Comparison of ENCODE assay signal across 28 cellular contexts in genomic region chr13:39408512-39408911, GRCh38.
"Had no signal": no experiment of that assay in that cellular context is flagged by ENCODE, and none has a peak within 500 bp of the region (broad histone marks: within the 10 kb centered on the region; RNA-seq: fewer than 3 reads in every experiment).

No MANE protein-coding gene starts in this region.

- H3K9me3 ChIP-seq: colonic mucosa, gastrocnemius medialis had no signal

- H3K4me1 Mint-ChIP-seq: activated B cell treated with CpG ODN at 0.5 μM for 24 hours; activated T-helper 17 cell treated with anti-CD3 and anti-CD28 coated beads, Interleukin-2, amount 50 U/mL, for 72 hours; T-helper 17 cell had no signal

- ATAC-seq: activated CD4-positive, CD25-positive, alpha-beta regulatory T cell treated with anti-CD3 and anti-CD28 coated beads, Interleukin-2, amount 50 U/mL, for 24 hours; activated CD8-positive, alpha-beta T cell treated with anti-CD3 and anti-CD28 coated beads for 36 hours; activated T-cell treated with anti-CD3 and anti-CD28 coated beads, Interleukin-2, amount 50 U/mL, for 4 hours; activated T-helper 17 cell treated with anti-CD3 and anti-CD28 coated beads, Interleukin-2, amount 50 U/mL, for 72 hours; esophagus mucosa; foreskin keratinocyte; gastrocnemius medialis; T-helper 17 cell had no signal

- H3K4me1 ChIP-seq: colonic mucosa, foreskin keratinocyte had no signal

- DNase-seq: activated B cell treated with CpG ODN at 0.5 μM for 24 hours; activated CD4-positive, alpha-beta T cell treated with anti-CD3 and anti-CD28 coated beads for 48 hours; activated CD4-positive, alpha-beta T cell treated with anti-CD3 and anti-CD28 coated beads, Interleukin-2, amount 50 U/mL, for 1 hour; activated CD4-positive, alpha-beta T cell treated with anti-CD3 and anti-CD28 coated beads, Interleukin-2, amount 50 U/mL, for 48 hours; activated CD8-positive, alpha-beta memory T cell treated with anti-CD3 and anti-CD28 coated beads for 24 hours; activated CD8-positive, alpha-beta T cell treated with anti-CD3 and anti-CD28 coated beads for 36 hours; activated effector memory CD4-positive, alpha-beta T cell treated with Interleukin-2 at 50 U/mL for 16 hours; activated gamma-delta T cell treated with Interleukin-2 at 50 U/mL for 16 hours; activated naive CD4-positive, alpha-beta T cell treated with anti-CD3 and anti-CD28 coated beads, Interleukin-2, amount 50 U/mL, for 16 hours; activated naive CD4-positive, alpha-beta T cell treated with Interleukin-2 at 50 U/mL for 16 hours; activated T-cell treated with anti-CD3 and anti-CD28 coated beads, Interleukin-2, amount 50 U/mL, for 4 hours; amniotic stem cell; anterior cingulate cortex; brain microvascular endothelial cell; cerebellar nuclear complex; colonic mucosa; effector CD8-positive, alpha-beta T cell; foreskin keratinocyte; gastrocnemius medialis; T-helper 1 cell; T-helper 17 cell; T1000; WERI-Rb-1 had no signal

- H3K4me3 Mint-ChIP-seq: activated B cell treated with CpG ODN at 0.5 μM for 24 hours; activated CD8-positive, alpha-beta T cell treated with anti-CD3 and anti-CD28 coated beads for 36 hours; activated naive CD8-positive, alpha-beta T cell; activated T-cell treated with anti-CD3 and anti-CD28 coated beads, Interleukin-2, amount 50 U/mL, for 4 hours; activated T-helper 17 cell treated with anti-CD3 and anti-CD28 coated beads, Interleukin-2, amount 50 U/mL, for 72 hours; T-helper 17 cell; T-helper 2 cell treated with Interferon-gamma antibody and Interleukin-4, amounts not matched to agents 5 μg/mL and 100 μg/mL, for 36 hours had no signal

- H3K27me3 Mint-ChIP-seq: activated B cell treated with CpG ODN at 0.5 μM for 24 hours had no signal

- H3K27ac ChIP-seq: brain microvascular endothelial cell, colonic mucosa, foreskin keratinocyte, gastrocnemius medialis, WERI-Rb-1 had no signal

- H3K9me3 Mint-ChIP-seq: activated B cell treated with CpG ODN at 0.5 μM for 24 hours; activated CD8-positive, alpha-beta T cell treated with anti-CD3 and anti-CD28 coated beads for 36 hours; activated T-cell treated with anti-CD3 and anti-CD28 coated beads, Interleukin-2, amount 50 U/mL, for 4 hours; activated T-helper 17 cell treated with anti-CD3 and anti-CD28 coated beads, Interleukin-2, amount 50 U/mL, for 72 hours; T-helper 2 cell treated with Interferon-gamma antibody and Interleukin-4, amounts not matched to agents 5 μg/mL and 100 μg/mL, for 36 hours had no signal

- H3K36me3 Mint-ChIP-seq: activated naive CD8-positive, alpha-beta T cell had no signal

- H3K27ac Mint-ChIP-seq: activated B cell treated with CpG ODN at 0.5 μM for 24 hours; activated CD8-positive, alpha-beta T cell treated with anti-CD3 and anti-CD28 coated beads for 36 hours; activated naive CD8-positive, alpha-beta T cell; activated T-helper 17 cell treated with anti-CD3 and anti-CD28 coated beads, Interleukin-2, amount 50 U/mL, for 72 hours; T-helper 17 cell; T-helper 2 cell treated with Interferon-gamma antibody and Interleukin-4, amounts not matched to agents 5 μg/mL and 100 μg/mL, for 36 hours had no signal

- H3K27me3 ChIP-seq: brain microvascular endothelial cell, colonic mucosa, foreskin keratinocyte, gastrocnemius medialis had no signal

- H3K36me3 ChIP-seq: brain microvascular endothelial cell, colonic mucosa, gastrocnemius medialis, WERI-Rb-1 had no signal

- H3K4me3 ChIP-seq: colonic mucosa, gastrocnemius medialis had no signal
